Comparison of ENCODE assay signal across 31 cellular contexts in genomic region chr2:232276739-232277313, GRCh38.
A peak's percentile ranks its signal among the peaks of the same experiment; 100 is the strongest.
DNase-seq lines count a peak whose midpoint lies in the region; ATAC-seq, FAIRE-seq and TF ChIP-seq lines count a peak whose summit lies in the region.
"Had no signal": no experiment of that assay in that cellular context is flagged by ENCODE, and none has a peak within 500 bp of the region (broad histone marks: within the 10 kb centered on the region; RNA-seq: fewer than 3 reads in every experiment).

No MANE protein-coding gene starts in this region.

- H3K36me3 ChIP-seq in BLaER1 (peaks cover 76% of the 10 kb centered on the region), KMS-11 (ENCODE audit: insufficient read depth) (no peaks in the 10 kb centered on the region), NT2/D1 (ENCODE audit: insufficient read depth, insufficient read length, low read length) (peaks cover 3% of the 10 kb centered on the region), iPS-20b (ENCODE audit: insufficient read depth, low read depth, low read length) (0 out of 2 replicates have a peak, but pooled peaks cover 3% of the 10 kb centered on the region), SK-N-SH (replicated peaks in 1 of 2; ENCODE audit: control insufficient read depth in 1 of 2, insufficient read depth in 2 of 2, low read length in 1 of 2) (peaks cover 0 to 5% of the 10 kb centered on the region in 2 experiments), small intestine (ENCODE audit: control insufficient read depth in 2 of 2, insufficient read depth in 2 of 2, low read length in 2 of 2) (no peaks in the 10 kb centered on the region)
- H3K36me3 ChIP-seq: ovary had no signal

- no peak for FAIRE-seq in small intestine (lab: Jason Lieb, UNC)
- FAIRE-seq: A549, D721Med, GM12878, H54, RCC 7860 had no signal

- H3F3A ChIP-seq in SK-N-SH (replicated peaks; ENCODE audit: insufficient read depth): no peaks in the 10 kb centered on the region

- H4K20me1 ChIP-seq in BLaER1 (no peaks in the 10 kb centered on the region), KMS-11 (ENCODE audit: insufficient read depth) (no peaks in the 10 kb centered on the region), SK-N-SH (ENCODE audit: insufficient read depth) (no peaks in the 10 kb centered on the region)

- no peak for ATAC-seq in HG02571 (IDR thresholded peaks at IDR 0.05; ENCODE audit: unreplicated experiment)
- ATAC-seq: A549; activated CD8-positive, alpha-beta T cell treated with anti-CD3 and anti-CD28 coated beads, Interleukin-2, amount 10 ng/mL, durations not matched to agents 7 days and 5 days; left cardiac atrium; naive thymus-derived CD4-positive, alpha-beta T cell had no signal

- POLR2A ChIA-PET in SK-N-SH (lab: Yijun Ruan, JAX): no interaction called here

- H3K4me3 ChIP-seq in BLaER1 (no peak overlapping the region), KMS-11 (IDR thresholded peaks at IDR 0.05; ENCODE audit: insufficient read depth, low read depth, low read length) (no peak overlapping the region), NT2/D1 (ENCODE audit: insufficient read length, low read depth) (no peak overlapping the region), iPS-20b (ENCODE audit: low read length) (peak overlapping the region; percentile 5; the same call in 1 of the 2 replicates), SK-N-SH (ENCODE audit: low read depth in 2 of 2, low read length in 1 of 2) (no peak overlapping the region), small intestine (ENCODE audit: low read depth in 1 of 2, low read length in 2 of 2) (no peak overlapping the region)
- H3K4me3 ChIP-seq: A549, GM12878, ovary, vagina had no signal

- TF ChIP-seq EP300 in SK-N-SH (IDR thresholded peaks at IDR 0.05; ENCODE audit: borderline replicate concordance in 1 of 2, low read depth in 1 of 2, low read length in 1 of 2): no peak

- peaks cover 15% of the 10 kb centered on the region for H3K9me3 ChIP-seq in BLaER1
- H3K9me3 ChIP-seq in NT2/D1 (ENCODE audit: insufficient read depth, low read length): no peaks in the 10 kb centered on the region
- H3K9me3 ChIP-seq in iPS-20b (ENCODE audit: insufficient read depth, low read depth, low read length): no peaks in the 10 kb centered on the region
- no peaks in the 10 kb centered on the region for H3K9me3 ChIP-seq in SK-N-SH
- no peaks in the 10 kb centered on the region for H3K9me3 ChIP-seq in small intestine (ENCODE audit: control insufficient read depth, low read depth)
- H3K9me3 ChIP-seq: A549, ovary, vagina had no signal

- TF ChIP-seq CTCF in KMS-11 (conservative IDR thresholded peaks at IDR 0.05; ENCODE audit: low read depth, low read length) (no peak), SK-N-SH (IDR thresholded peaks at IDR 0.05) (no peak)

- no peak overlapping the region for H3K27ac ChIP-seq in BLaER1
- H3K27ac ChIP-seq in KMS-11: peak overlapping the region; percentile 99
- H3K27ac ChIP-seq in iPS-20b (ENCODE audit: low read length): no peak overlapping the region
- H3K27ac ChIP-seq in SK-N-SH (ENCODE audit: low read depth in 2 of 2, low read length in 1 of 2): no peak overlapping the region
- peak overlapping the region in 1 of 2 donors; percentile 16 for H3K27ac ChIP-seq in small intestine (ENCODE audit: low read depth in 1 of 2, low read length in 1 of 2)
- H3K27ac ChIP-seq: A549, ovary, vagina had no signal

- no peaks in the 10 kb centered on the region for H3K27me3 ChIP-seq in BLaER1
- H3K27me3 ChIP-seq in KMS-11 (ENCODE audit: insufficient read depth, low read depth): no peaks in the 10 kb centered on the region
- no peaks in the 10 kb centered on the region for H3K27me3 ChIP-seq in NT2/D1 (ENCODE audit: insufficient read depth, insufficient read length)
- no peaks in the 10 kb centered on the region for H3K27me3 ChIP-seq in iPS-20b (ENCODE audit: insufficient read depth, low read length)
- no peaks in the 10 kb centered on the region for H3K27me3 ChIP-seq in SK-N-SH (ENCODE audit: insufficient read depth)
- no peaks in the 10 kb centered on the region for H3K27me3 ChIP-seq in small intestine (ENCODE audit: control insufficient read depth in 2 of 2, insufficient read depth in 2 of 2, low read length in 2 of 2)
- H3K27me3 ChIP-seq: ovary, vagina had no signal

- in situ Hi-C loops in ACHN (cut with HindIII; ENCODE audit: low pct_ligation_motif_present, low pct_unique_long_range_greater_than_20kb, low sequenced_read_pairs): no loop called here

- H3K9ac ChIP-seq in BLaER1 (0 out of 2 replicates have a peak overlapping the region, but pooled peaks have one; percentile 21), KMS-11 (peak overlapping the region; percentile 84), NT2/D1 (ENCODE audit: insufficient read length, low read depth) (no peak overlapping the region), iPS-20b (ENCODE audit: low read depth, low read length) (no peak overlapping the region), SK-N-SH (no peak overlapping the region)

- CTCF ChIA-PET in SK-N-SH (lab: Yijun Ruan, JAX): interaction anchor here (0.6 to 1.9 kb wide), 4 partner anchors 16 to 94 kb away, joined by 3 to 6 read pairs (median 3); no protein-coding TSS in a partner anchor

- TF ChIP-seq RAD21 in SK-N-SH (IDR thresholded peaks at IDR 0.05; ENCODE audit: low read length): no peak

- H3K4me2 ChIP-seq in BLaER1 (no peak overlapping the region), KMS-11 (peak overlapping the region; percentile 99), SK-N-SH (no peak overlapping the region)
- H3K4me2 ChIP-seq: A549 had no signal

- H3K79me2 ChIP-seq in KMS-11 (ENCODE audit: insufficient read depth, low read depth) (no peaks in the 10 kb centered on the region), SK-N-SH (ENCODE audit: insufficient read depth) (no peaks in the 10 kb centered on the region)

- DNase-seq in NT2/D1 (ENCODE audit: low read depth, low spot score): peak; percentile 58
- DNase-seq in SK-N-SH: no peak
- no peak for DNase-seq in small intestine
- DNase-seq in ACHN: no peak
- DNase-seq: activated B cell treated with CpG ODN at 0.5 μM for 24 hours; activated CD8-positive, alpha-beta T cell treated with anti-CD3 and anti-CD28 coated beads, Interleukin-2, amount 10 ng/mL, durations not matched to agents 7 days and 5 days; activated naive CD4-positive, alpha-beta T cell; activated T-cell treated with anti-CD3 and anti-CD28 coated beads, Interleukin-2, amount 50 U/mL, for 1 hour; amygdala; erythroblast; foreskin melanocyte; GF-D8; hippocampal formation; left cardiac atrium; mesenchymal stem cell; naive thymus-derived CD4-positive, alpha-beta T cell; NCI-H1105 treated with DMSO at 0.1 percent for 48 hours; NK-92 treated with Interleukin-12 subunit alpha and Interleukin-12 subunit beta, amount 100 ng/mL, for 24 hours; ovary; right cardiac atrium; substantia nigra had no signal

- H2AFZ ChIP-seq in KMS-11 (ENCODE audit: low read depth) (peak overlapping the region; percentile 62; the same call in 1 of the 2 replicates), SK-N-SH (ENCODE audit: low read depth) (no peak overlapping the region)

- no peaks in the 10 kb centered on the region for H3K9me2 ChIP-seq in SK-N-SH

- H3K4me1 ChIP-seq in BLaER1 (peaks cover 13% of the 10 kb centered on the region), KMS-11 (ENCODE audit: low read depth, poor library complexity, severe bottlenecking) (peaks cover 74% of the 10 kb centered on the region), NT2/D1 (ENCODE audit: insufficient read depth, insufficient read length) (peaks cover 9% of the 10 kb centered on the region), iPS-20b (ENCODE audit: insufficient read depth, low read length) (peaks cover 16% of the 10 kb centered on the region), SK-N-SH (ENCODE audit: control insufficient read depth in 1 of 2, insufficient read depth in 2 of 2, low read depth in 1 of 2, low read length in 1 of 2) (peaks cover 0 to 4% of the 10 kb centered on the region in 2 experiments; a peak in 1 of 4 replicates), small intestine (ENCODE audit: control insufficient read depth in 2 of 2, insufficient read depth in 1 of 2, low read depth in 1 of 2, low read length in 1 of 2) (no peaks in the 10 kb centered on the region)
- H3K4me1 ChIP-seq: A549 had no signal

- WGBS in SK-N-SH (ENCODE audit: low lambda C conversion rate): 84% methylated on average over 8 of the region's 8 CpGs
- 82 to 88% (median 83%) methylated on average over 8 of the region's 8 CpGs for WGBS in small intestine, 3 donors

TF ChIP-seq in SK-N-SH, 30 proteins besides CTCF, POLR2A, EP300 and RAD21:
- TF ChIP-seq CHD2 (IDR thresholded peaks at IDR 0.05; ENCODE audit: low read length, partially characterized antibody) (no peak), EZH2phosphoT487 (IDR thresholded peaks at IDR 0.05; ENCODE audit: borderline replicate concordance, low read depth) (no peak), FOXJ3 (CRISPR knock-in tag; IDR thresholded peaks at IDR 0.05) (no peak), RFX5 (IDR thresholded peaks at IDR 0.05; ENCODE audit: low read length) (no peak), ELF1 (IDR thresholded peaks at IDR 0.05) (no peak)

Comparison
In these comparisons a context has a peak if more than half of its experiments do, and no peak if none do; other contexts are left out.
1. H3K9ac ChIP-seq: peak in BLaER1 (single experiment) and KMS-11 (single experiment); none in NT2/D1 (single experiment), iPS-20b (single experiment) and SK-N-SH (single experiment).